2 cellular contexts compared by ENCODE assay signal in genomic region chr12:7705846-7706245, GRCh38.
TF ChIP-seq lines count a peak whose summit lies in the region.

No MANE protein-coding gene starts in this region.

TF ChIP-seq in GM23338, 12 proteins besides CTCF, POLR2A, EP300 and RAD21:
- TF ChIP-seq POLR2AphosphoS5 (IDR thresholded peaks at IDR 0.05; ENCODE audit: low read depth), result no peak
- TF ChIP-seq ZNF114 (CRISPR knock-in tag; IDR thresholded peaks at IDR 0.05), result no peak
- TF ChIP-seq EZH2 (IDR thresholded peaks at IDR 0.05; ENCODE audit: low read depth, unreplicated experiment), result no peak
- TF ChIP-seq ZNF462 (CRISPR knock-in tag; IDR thresholded peaks at IDR 0.05), result no peak
- TF ChIP-seq EZH2phosphoT487 (IDR thresholded peaks at IDR 0.05; ENCODE audit: unreplicated experiment), result no peak
- TF ChIP-seq STAT1 (IDR thresholded peaks at IDR 0.05; ENCODE audit: unreplicated experiment), result no peak
- no peak for TF ChIP-seq REST (IDR thresholded peaks at IDR 0.05; ENCODE audit: unreplicated experiment)
- no peak for TF ChIP-seq ETS1 (IDR thresholded peaks at IDR 0.05)
- no peak for TF ChIP-seq CREB1 (CRISPR knock-in tag; IDR thresholded peaks at IDR 0.05; ENCODE audit: low read depth)
- no peak for TF ChIP-seq JUNB (IDR thresholded peaks at IDR 0.05; ENCODE audit: unreplicated experiment)
- no peak for TF ChIP-seq NANOG (IDR thresholded peaks at IDR 0.05; ENCODE audit: borderline replicate concordance)
- no peak for TF ChIP-seq ZNF331 (CRISPR knock-in tag; IDR thresholded peaks at IDR 0.05; ENCODE audit: low read depth)

TF ChIP-seq in WTC11, 78 proteins besides CTCF, POLR2A, EP300 and RAD21:
- TF ChIP-seq PRRX2 (CRISPR knock-in tag; IDR thresholded peaks at IDR 0.05) (no peak), ARID4B (CRISPR knock-in tag; IDR thresholded peaks at IDR 0.05; ENCODE audit: borderline replicate concordance) (no peak), MLX (CRISPR knock-in tag; IDR thresholded peaks at IDR 0.05) (no peak), ZBTB21 (CRISPR knock-in tag; IDR thresholded peaks at IDR 0.05; ENCODE audit: borderline replicate concordance) (no peak), USF1 (CRISPR knock-in tag; IDR thresholded peaks at IDR 0.05) (no peak), NR2C2 (CRISPR knock-in tag; IDR thresholded peaks at IDR 0.05) (no peak)
